Comparison of ENCODE assay signal across 21 cellular contexts in genomic region chr11:60835472-60835871, GRCh38. TPM values are rescaled to one million over a fixed set of nuclear protein-coding genes. Genes with fewer than 3 reads are reported as not detected.
DNase-seq lines count a peak whose midpoint lies in the region; ATAC-seq and TF ChIP-seq lines count a peak whose summit lies in the region.
"Had no signal": no experiment of that assay in that cellular context is flagged by ENCODE, and none has a peak within 500 bp of the region (broad histone marks: within the 10 kb centered on the region; RNA-seq: fewer than 3 reads in every experiment).

No MANE protein-coding gene starts in this region.

- peak; percentile 32 for ATAC-seq in left ventricle myocardium superior
- ATAC-seq: activated CD8-positive, alpha-beta T cell treated with anti-CD3 and anti-CD28 coated beads for 36 hours; gastroesophageal sphincter; HCT116 had no signal

- POLR2A ChIA-PET in OCI-LY7 (lab: Charles Lee), result interaction anchor here (1.1 kb wide), 1 partner anchor 68 kb away, joined by 3 read pairs; no protein-coding TSS in a partner anchor

- H2AFZ ChIP-seq in OCI-LY7 (ENCODE audit: low read length), result no peak overlapping the region

- H3K4me2 ChIP-seq in OCI-LY7 (ENCODE audit: low read length), result no peak overlapping the region

- DNase-seq in A172 (ENCODE audit: low spot score), result peak; percentile 24
- DNase-seq in EH (ENCODE audit: low read depth), result peak; percentile 8
- DNase-seq in RPMI8226, result peak; percentile 55
- DNase-seq in left ventricle myocardium superior, result no peak
- no peak for DNase-seq in activated CD8-positive, alpha-beta memory T cell treated with anti-CD3 and anti-CD28 coated beads, Interleukin-2, amount 50 U/mL, for 48 hours
- DNase-seq in DMS153 treated with DMSO at 0.1 percent for 48 hours (lab: John Stamatoyannopoulos, UW; ENCODE audit: unreplicated experiment), result no peak
- DNase-seq in OCI-LY7 (ENCODE audit: low spot score), result no peak
- DNase-seq in SW 1271 (lab: John Stamatoyannopoulos, UW), result no peak
- DNase-seq: activated CD8-positive, alpha-beta T cell treated with anti-CD3 and anti-CD28 coated beads for 36 hours; AML-193; DND-41; NCI-H187 treated with DMSO at 0.1 percent for 48 hours; SJCRH30; stimulated activated CD4-positive, alpha-beta T cell treated with anti-CD3 and anti-CD28 coated beads, Interleukin-12 subunit alpha, Interleukin-12 subunit beta, amount 100 ng/mL, for 4 hours had no signal

- no peak for TF ChIP-seq CTCF in OCI-LY7 (conservative IDR thresholded peaks at IDR 0.05; ENCODE audit: low read length)

- no peaks in the 10 kb centered on the region for H4K20me1 ChIP-seq in OCI-LY7 (ENCODE audit: insufficient read depth, low read length)

- H3K36me3 ChIP-seq in OCI-LY7 (ENCODE audit: insufficient read depth, low read length), result no peaks in the 10 kb centered on the region
- H3K36me3 ChIP-seq: gastroesophageal sphincter, SJCRH30, suprapubic skin had no signal

- no peaks in the 10 kb centered on the region for H3K79me2 ChIP-seq in OCI-LY7 (ENCODE audit: insufficient read depth, low read depth, low read length)

- peaks cover 8% of the 10 kb centered on the region for H3K4me1 ChIP-seq in OCI-LY7 (ENCODE audit: insufficient read depth, low read length, poor library complexity, severe bottlenecking)

- CTCF ChIA-PET in OCI-LY7 (lab: Charles Lee; ENCODE audit: unreplicated experiment), result no interaction called here

- H3K9me3 ChIP-seq in OCI-LY7 (ENCODE audit: low read length), result no peaks in the 10 kb centered on the region
- H3K9me3 ChIP-seq: gastroesophageal sphincter, SJCRH30, suprapubic skin had no signal

- H3K4me3 ChIP-seq in OCI-LY7 (ENCODE audit: low read depth, low read length, poor library complexity, severe bottlenecking), result no peak overlapping the region
- H3K4me3 ChIP-seq: gastroesophageal sphincter, SJCRH30, suprapubic skin had no signal

- no TSS peak for BruUV-seq in OCI-LY7 (replicated peaks; lab: Mats Ljungman, UMichigan)

- intact Hi-C loops in left ventricle myocardium superior (cut with micrococcal nuclease) (no loop called here), OCI-LY7 (cut with micrococcal nuclease; ENCODE audit: unreplicated experiment) (no loop called here)

- no peaks in the 10 kb centered on the region for H3K9me2 ChIP-seq in OCI-LY7 (ENCODE audit: insufficient read depth, low read length)

- no peak overlapping the region for H3K27ac ChIP-seq in OCI-LY7 (ENCODE audit: low read depth, low read length, poor library complexity, severe bottlenecking)
- H3K27ac ChIP-seq: HL-60, SJCRH30, suprapubic skin had no signal

RNA-seq across cellular contexts. Expression of gene CCDC86, which starts 6.4 kb away (rescaled TPM):
- total RNA-seq in A172 (2014; rRNA removed; shearing (Covaris generic)), result 14.2 and 15.7 TPM in 2 replicates
- total RNA-seq in left ventricle myocardium superior (9.7 TPM), OCI-LY7 (2022) (17.7 and 24.7 TPM in 2 replicates)
- total RNA-seq in OCI-LY7 (2014; rRNA removed; shearing (Covaris generic)), result 21.3 and 21.7 TPM in 2 replicates

RNA-seq across cellular contexts. Expression of gene PTGDR2, which starts 20.3 kb away (rescaled TPM):
- total RNA-seq in A172 (2014; rRNA removed; shearing (Covaris generic)), result 0.10 TPM in 1 of 2 replicates, not detected in the other
- 3.1 TPM for total RNA-seq in left ventricle myocardium superior
- total RNA-seq in OCI-LY7 (2014; rRNA removed; shearing (Covaris generic)), result 0.19 TPM in 1 of 2 replicates, not detected in the other
- not detected in 2 replicates for total RNA-seq in OCI-LY7 (2022)
- total RNA-seq: astrocyte, LHCN-M2, SJCRH30 had no signal

RNA-seq across cellular contexts. Expression of gene ZP1, which starts 31.9 kb away (rescaled TPM):
- total RNA-seq in A172 (2014; rRNA removed; shearing (Covaris generic)), result 0.05 and 1.1 TPM in 2 replicates
- total RNA-seq in left ventricle myocardium superior (not detected), OCI-LY7 (2022) (not detected in 2 replicates)
- not detected in 2 replicates for total RNA-seq in OCI-LY7 (2014; rRNA removed; shearing (Covaris generic))
- total RNA-seq: activated CD8-positive, alpha-beta T cell treated with anti-CD3 and anti-CD28 coated beads for 36 hours; astrocyte; gastroesophageal sphincter; SJCRH30 had no signal

RNA-seq across cellular contexts. Expression of gene MS4A10, which starts 50.3 kb away (rescaled TPM):
- total RNA-seq in A172 (2014; rRNA removed; shearing (Covaris generic)), result not detected in 2 replicates
- total RNA-seq in left ventricle myocardium superior (not detected), OCI-LY7 (2022) (not detected in 2 replicates)
- not detected in 2 replicates for total RNA-seq in OCI-LY7 (2014; rRNA removed; shearing (Covaris generic))
- total RNA-seq: activated CD8-positive, alpha-beta T cell treated with anti-CD3 and anti-CD28 coated beads for 36 hours; astrocyte; gastroesophageal sphincter; LHCN-M2; omental fat pad; SJCRH30; suprapubic skin had no signal

Comparison
In these comparisons a context has a peak if more than half of its experiments do, and no peak if none do; other contexts are left out.
1. DNase-seq: peak in A172 (single experiment), EH (single experiment) and RPMI8226 (single experiment); none in left ventricle myocardium superior (single experiment), activated CD8-positive, alpha-beta memory T cell treated with anti-CD3 and anti-CD28 coated beads, Interleukin-2, amount 50 U/mL, for 48 hours (single experiment), DMS153 treated with DMSO at 0.1 percent for 48 hours (single experiment), OCI-LY7 (single experiment) and SW 1271 (0 of 2).